8 cellular contexts compared by ENCODE assay signal in genomic region chr13:98730441-98730840, GRCh38. TPM values are rescaled to one million over a fixed set of nuclear protein-coding genes. Genes with fewer than 3 reads are reported as not detected.
"Had no signal": no experiment of that assay in that cellular context is flagged by ENCODE, and none has a peak within 500 bp of the region (broad histone marks: within the 10 kb centered on the region; RNA-seq: fewer than 3 reads in every experiment).

No MANE protein-coding gene starts in this region.

- H3K4me3 Mint-ChIP-seq: GM23338, H9 had no signal

- H3K4me2 ChIP-seq: GM23338 had no signal

- H3K9me3 Mint-ChIP-seq: H9 had no signal

- H3K4me3 ChIP-seq: GM23338, K562 had no signal

- H3K27ac Mint-ChIP-seq: GM23338, H9 had no signal

- H2AFZ ChIP-seq: GM23338 had no signal

- ATAC-seq: GM23338, K562 had no signal

- DNase-seq: H9, HCEC 1CT, IMR-90, KG1 had no signal

RNA-seq across cellular contexts. Expression of gene SLC15A1, which starts 22.0 kb away (rescaled TPM):
- total RNA-seq: H4, HT-29, IMR-90, K562 had no signal
- polyA plus RNA-seq: IMR-90, K562 had no signal
